9 cellular contexts compared by ENCODE assay signal in the genomic region with DNA sequence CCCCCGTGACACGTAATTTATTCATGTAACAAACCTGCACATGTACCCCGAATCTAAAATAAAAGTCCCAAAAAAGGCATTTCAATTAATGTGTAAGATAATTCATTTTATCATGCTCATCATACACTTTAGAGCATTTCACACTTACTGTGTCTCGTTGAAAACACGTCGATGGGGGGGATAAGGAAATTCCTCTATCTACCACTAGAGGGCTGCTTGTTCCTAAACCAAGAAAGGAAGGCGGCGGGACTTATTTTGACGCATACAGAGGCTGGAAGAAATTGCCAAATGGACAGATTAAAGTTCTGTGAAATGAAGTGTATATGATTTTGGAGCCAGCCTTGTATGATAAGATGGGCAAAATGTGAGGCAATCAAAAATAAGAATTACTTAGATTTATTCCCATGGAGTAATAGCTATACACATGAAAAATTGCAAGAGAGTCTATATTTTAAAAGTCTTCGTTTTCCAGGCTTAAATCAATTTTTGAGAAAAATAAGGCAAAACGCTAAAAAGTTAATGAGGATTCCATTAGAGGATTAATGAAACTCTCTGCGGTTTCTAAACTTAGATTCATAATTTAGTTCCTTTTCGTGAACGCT.
A peak's percentile ranks its signal among the peaks of the same experiment; 100 is the strongest.
DNase-seq lines count a peak whose midpoint lies in the region; ATAC-seq and TF ChIP-seq lines count a peak whose summit lies in the region.
"Had no signal": no experiment of that assay in that cellular context is flagged by ENCODE, and none has a peak within 500 bp of the region (broad histone marks: within the 10 kb centered on the region; RNA-seq: fewer than 3 reads in every experiment).

No MANE protein-coding gene starts in this region.

- peak; percentile 80 for ATAC-seq in HG03354 (IDR thresholded peaks at IDR 0.05; ENCODE audit: poor library complexity, severe bottlenecking, unreplicated experiment)
- no peak for ATAC-seq in psoas muscle
- no peak for ATAC-seq in effector memory CD8-positive, alpha-beta T cell (replicated peaks)

- no peaks in the 10 kb centered on the region for H3K27me3 ChIP-seq in psoas muscle (ENCODE audit: insufficient read depth in 3 of 3, low read length in 2 of 3)

- 37 to 42% (median 38%) methylated on average over 14 of the region's 14 CpGs for WGBS in psoas muscle, 3 donors

- H3K4me3 ChIP-seq in fibroblast of villous mesenchyme (ENCODE audit: low read depth, low read length) (no peak overlapping the region), psoas muscle (no peak overlapping the region)

- TF ChIP-seq CTCF in fibroblast of villous mesenchyme (IDR thresholded peaks at IDR 0.05; ENCODE audit: insufficient read depth, low read depth, low read length) (peak; percentile 78), psoas muscle (IDR thresholded peaks at IDR 0.05) (peak; percentile 60)

- no peaks in the 10 kb centered on the region for H3K4me1 Mint-ChIP-seq in activated CD4-positive, alpha-beta T cell treated with anti-CD3 and anti-CD28 coated beads, Interleukin-2, amount 10 ng/mL, durations not matched to agents 24 days and 14 days
- no peaks in the 10 kb centered on the region for H3K4me1 Mint-ChIP-seq in effector memory CD8-positive, alpha-beta T cell (ENCODE audit: low read depth in 2 of 2)

- no peaks in the 10 kb centered on the region for H3K9me3 Mint-ChIP-seq in activated CD4-positive, alpha-beta T cell treated with anti-CD3 and anti-CD28 coated beads, Interleukin-2, amount 10 ng/mL, durations not matched to agents 24 days and 14 days
- peaks cover 2 to 6% of the 10 kb centered on the region in 2 donors for H3K9me3 Mint-ChIP-seq in effector memory CD8-positive, alpha-beta T cell

- no peak overlapping the region for H3K27ac ChIP-seq in psoas muscle

- H3K36me3 ChIP-seq in psoas muscle (ENCODE audit: insufficient read depth in 1 of 2, low read depth in 1 of 2), result no peaks in the 10 kb centered on the region

- no peaks in the 10 kb centered on the region for H3K4me1 ChIP-seq in psoas muscle

- no peaks in the 10 kb centered on the region for H3K36me3 Mint-ChIP-seq in activated CD4-positive, alpha-beta T cell treated with anti-CD3 and anti-CD28 coated beads, Interleukin-2, amount 10 ng/mL, durations not matched to agents 24 days and 14 days (ENCODE audit: low read depth)
- peaks cover 3% of the 10 kb centered on the region for H3K36me3 Mint-ChIP-seq in effector memory CD8-positive, alpha-beta T cell (ENCODE audit: insufficient read depth)
- H3K36me3 Mint-ChIP-seq: activated naive CD8-positive, alpha-beta T cell had no signal

- no peaks in the 10 kb centered on the region for H3K9me3 ChIP-seq in psoas muscle

- peak; percentile 66 for DNase-seq in activated CD4-positive, alpha-beta T cell treated with anti-CD3 and anti-CD28 coated beads, Interleukin-2, amount 10 ng/mL, durations not matched to agents 24 days and 14 days
- no peak for DNase-seq in activated CD4-positive, alpha-beta T cell treated with anti-CD3 and anti-CD28 coated beads, Interleukin-2, amount 50 U/mL, for 1 hour
- DNase-seq in SK-N-DZ (ENCODE audit: low spot score) (peak; percentile 53), fibroblast of villous mesenchyme (ENCODE audit: low read depth) (peak; percentile 56), psoas muscle (no peak)
- DNase-seq in effector memory CD8-positive, alpha-beta T cell, result no peak
- no peak for DNase-seq in stimulated activated CD4-positive, alpha-beta T cell treated with anti-CD3 and anti-CD28 coated beads, Interleukin-4, amount 100 ng/mL, for 4 hours

- no peak overlapping the region for H3K27ac Mint-ChIP-seq in activated CD4-positive, alpha-beta T cell treated with anti-CD3 and anti-CD28 coated beads, Interleukin-2, amount 10 ng/mL, durations not matched to agents 24 days and 14 days
- no peak overlapping the region for H3K27ac Mint-ChIP-seq in effector memory CD8-positive, alpha-beta T cell
- H3K27ac Mint-ChIP-seq: activated naive CD8-positive, alpha-beta T cell had no signal

- intact Hi-C loops in activated CD4-positive, alpha-beta T cell treated with anti-CD3 and anti-CD28 coated beads, Interleukin-2, amount 10 ng/mL, durations not matched to agents 24 days and 14 days (cut with micrococcal nuclease), result no loop called here
- intact Hi-C loops in psoas muscle (cut with DNase I), result loop anchor here in 1 of 2 donors (5.0 kb wide), 2 partner anchors 905 to 1375 kb away; no protein-coding TSS in a partner anchor

- no peaks in the 10 kb centered on the region for H3K27me3 Mint-ChIP-seq in activated CD4-positive, alpha-beta T cell treated with anti-CD3 and anti-CD28 coated beads, Interleukin-2, amount 10 ng/mL, durations not matched to agents 24 days and 14 days
- no peaks in the 10 kb centered on the region for H3K27me3 Mint-ChIP-seq in effector memory CD8-positive, alpha-beta T cell
- H3K27me3 Mint-ChIP-seq: activated naive CD8-positive, alpha-beta T cell had no signal

- H3K4me3 Mint-ChIP-seq in activated CD4-positive, alpha-beta T cell treated with anti-CD3 and anti-CD28 coated beads, Interleukin-2, amount 10 ng/mL, durations not matched to agents 24 days and 14 days, result no peak overlapping the region
- H3K4me3 Mint-ChIP-seq in effector memory CD8-positive, alpha-beta T cell, result no peak overlapping the region
- H3K4me3 Mint-ChIP-seq: activated naive CD8-positive, alpha-beta T cell had no signal

Comparison
In these comparisons a context has a peak if more than half of its experiments do, and no peak if none do; other contexts are left out.
1. DNase-seq: peak in activated CD4-positive, alpha-beta T cell treated with anti-CD3 and anti-CD28 coated beads, Interleukin-2, amount 10 ng/mL, durations not matched to agents 24 days and 14 days (single experiment), SK-N-DZ (single experiment) and fibroblast of villous mesenchyme (single experiment); none in activated CD4-positive, alpha-beta T cell treated with anti-CD3 and anti-CD28 coated beads, Interleukin-2, amount 50 U/mL, for 1 hour (single experiment), psoas muscle (0 of 2), effector memory CD8-positive, alpha-beta T cell (0 of 3) and stimulated activated CD4-positive, alpha-beta T cell treated with anti-CD3 and anti-CD28 coated beads, Interleukin-4, amount 100 ng/mL, for 4 hours (0 of 2).